ENCODE assay signal across 9 cellular contexts in genomic region chr10:125000366-125001312, GRCh38. TPM values are rescaled to one million over a fixed set of nuclear protein-coding genes. Genes with fewer than 3 reads are reported as not detected.
DNase-seq lines count a peak whose midpoint lies in the region; ATAC-seq and TF ChIP-seq lines count a peak whose summit lies in the region.
"Had no signal": no experiment of that assay in that cellular context is flagged by ENCODE, and none has a peak within 500 bp of the region (broad histone marks: within the 10 kb centered on the region; RNA-seq: fewer than 3 reads in every experiment).

No MANE protein-coding gene starts in this region.

- peak overlapping the region in 1 of 5 donors; percentile 46 for H3K4me3 Mint-ChIP-seq in immature natural killer cell

- peaks cover 0 to 9% (median 0%) of the 10 kb centered on the region in 3 donors for H3K36me3 Mint-ChIP-seq in immature natural killer cell

- TF ChIP-seq CTCF in brain microvascular endothelial cell (IDR thresholded peaks at IDR 0.05; ENCODE audit: low read depth, low read length, missing control alignments): peak; percentile 56

- peak; percentile 17 for DNase-seq in DMS53 (lab: John Stamatoyannopoulos, UW)
- no peak for DNase-seq in DMS53 treated with DMSO at 0.1 percent for 48 hours (lab: John Stamatoyannopoulos, UW; ENCODE audit: unreplicated experiment)
- DNase-seq in brain microvascular endothelial cell: no peak
- peak in 1 of 3 donors; percentile 26 for DNase-seq in immature natural killer cell
- no peak for DNase-seq in NCI-H1105 (lab: John Stamatoyannopoulos, UW)
- DNase-seq in epidermal melanocyte (ENCODE audit: insufficient read length, low spot score): no peak

- H3K4me1 Mint-ChIP-seq in immature natural killer cell: peaks cover 24 to 26% of the 10 kb centered on the region in 2 donors

- H3K9me3 ChIP-seq in stomach smooth muscle (ENCODE audit: control insufficient read depth in 2 of 2, low read length in 2 of 2): no peaks in the 10 kb centered on the region

- no peaks in the 10 kb centered on the region for H3K9me3 Mint-ChIP-seq in immature natural killer cell

- H3K4me3 ChIP-seq in brain microvascular endothelial cell (ENCODE audit: low read depth, low read length) (no peak overlapping the region), stomach smooth muscle (ENCODE audit: low read length in 2 of 2) (peak overlapping the region in 1 of 2 donors; percentile 22)
- H3K4me3 ChIP-seq: lung had no signal

- peak overlapping the region in 5 of 6 donors; percentile 3 to 49 (median 45) for H3K27ac Mint-ChIP-seq in immature natural killer cell

- peaks cover 0 to 24% (median 2%) of the 10 kb centered on the region in 3 donors for H3K27me3 Mint-ChIP-seq in immature natural killer cell (ENCODE audit: low read depth in 3 of 3)

- peak overlapping the region in 1 of 2 donors; percentile 36 for H3K9ac ChIP-seq in stomach smooth muscle (ENCODE audit: low read length in 2 of 2)

- TF ChIP-seq POLR2A in GM18505 (IDR thresholded peaks at IDR 0.05; ENCODE audit: borderline replicate concordance, extremely low read depth, insufficient read depth, insufficient read length): no peak

- in situ Hi-C loops in brain microvascular endothelial cell (cut with HindIII; ENCODE audit: low pct_ligation_motif_present, low sequenced_read_pairs): no loop called here

- H3K36me3 ChIP-seq in brain microvascular endothelial cell (replicated peaks): peaks cover 27% of the 10 kb centered on the region
- H3K36me3 ChIP-seq in stomach smooth muscle (ENCODE audit: control insufficient read depth in 2 of 2, insufficient read depth in 2 of 2, low read length in 2 of 2): peaks cover 43 to 44% of the 10 kb centered on the region in 2 donors

- H3K4me1 ChIP-seq in stomach smooth muscle (ENCODE audit: control insufficient read depth, insufficient read depth, low read length): peaks cover 51% of the 10 kb centered on the region

- no peak for ATAC-seq in GM18505 (IDR thresholded peaks at IDR 0.05; ENCODE audit: unreplicated experiment)

- H3K27ac ChIP-seq in brain microvascular endothelial cell: no peak overlapping the region
- peak overlapping the region; percentile 41 for H3K27ac ChIP-seq in stomach smooth muscle (ENCODE audit: low read length)

- H3K27me3 ChIP-seq in brain microvascular endothelial cell (replicated peaks) (no peaks in the 10 kb centered on the region), stomach smooth muscle (ENCODE audit: control insufficient read depth in 1 of 2, insufficient read depth in 2 of 2, low read length in 2 of 2) (no peaks in the 10 kb centered on the region)

RNA-seq across cellular contexts. Expression of gene ZRANB1, which starts 58.7 kb away (rescaled TPM):
- polyA plus RNA-seq in immature natural killer cell: 1 to 10 TPM; 3.8 to 7.1 (median 5.6) TPM
